16 cellular contexts compared by ENCODE assay signal in genomic region chr5:113319256-113320053, GRCh38.
DNase-seq lines count a peak whose midpoint lies in the region; ATAC-seq and TF ChIP-seq lines count a peak whose summit lies in the region.
"Had no signal": no experiment of that assay in that cellular context is flagged by ENCODE, and none has a peak within 500 bp of the region (broad histone marks: within the 10 kb centered on the region; RNA-seq: fewer than 3 reads in every experiment).

No MANE protein-coding gene starts in this region.

- H3K27me3 ChIP-seq in KMS-11 (ENCODE audit: insufficient read depth, low read depth) (no peaks in the 10 kb centered on the region), RWPE2 (ENCODE audit: insufficient read depth, poor library complexity, severe bottlenecking) (no peaks in the 10 kb centered on the region)

- H3K4me1 ChIP-seq in KMS-11 (ENCODE audit: low read depth, poor library complexity, severe bottlenecking) (peaks cover 37% of the 10 kb centered on the region), RWPE2 (ENCODE audit: insufficient read depth, poor library complexity, severe bottlenecking) (peaks cover 10% of the 10 kb centered on the region)

- no peaks in the 10 kb centered on the region for H3K79me2 ChIP-seq in KMS-11 (ENCODE audit: insufficient read depth, low read depth)

- H3K4me2 ChIP-seq in KMS-11, result peak overlapping the region; percentile 82; the same call in 1 of the 2 replicates

- H3K4me3 ChIP-seq in KMS-11 (IDR thresholded peaks at IDR 0.05; ENCODE audit: insufficient read depth, low read depth, low read length) (no peak overlapping the region), RWPE2 (ENCODE audit: severe bottlenecking) (no peak overlapping the region)
- H3K4me3 ChIP-seq: GM23248 had no signal

- no peak overlapping the region for H3K27ac Mint-ChIP-seq in osteocyte (ENCODE audit: unreplicated experiment)
- H3K27ac Mint-ChIP-seq: B cell; CD4-positive, alpha-beta T cell; IgD-negative memory B cell had no signal

- no peak overlapping the region for H3K9ac ChIP-seq in KMS-11
- H3K9ac ChIP-seq: GM23248 had no signal

- ATAC-seq in GM21515 (IDR thresholded peaks at IDR 0.05; ENCODE audit: unreplicated experiment), result peak; percentile 3
- peak; percentile 79 for ATAC-seq in RWPE2 (ENCODE audit: low read depth)
- peak; percentile 41 for ATAC-seq in esophagus mucosa
- ATAC-seq in GM21447 (IDR thresholded peaks at IDR 0.05; ENCODE audit: unreplicated experiment), result no peak
- ATAC-seq in GM21786 (IDR thresholded peaks at IDR 0.05; ENCODE audit: unreplicated experiment), result no peak
- ATAC-seq: HCT116 had no signal

- no peaks in the 10 kb centered on the region for H3K9me3 ChIP-seq in RWPE2 (ENCODE audit: severe bottlenecking)

- H3K36me3 ChIP-seq in KMS-11 (ENCODE audit: insufficient read depth), result no peaks in the 10 kb centered on the region
- no peaks in the 10 kb centered on the region for H3K36me3 ChIP-seq in RWPE2 (ENCODE audit: low read depth)

- DNase-seq in RWPE2 (ENCODE audit: low spot score), result no peak
- DNase-seq in activated CD4-positive, alpha-beta T cell treated with anti-CD3 and anti-CD28 coated beads for 48 hours, result no peak
- DNase-seq in osteocyte (ENCODE audit: extremely low spot score, unreplicated experiment), result no peak
- DNase-seq: C1 segment of cervical spinal cord; CD4-positive, alpha-beta T cell; DMS53; GF-D8; GM23248 had no signal

- no peaks in the 10 kb centered on the region for H3K36me3 Mint-ChIP-seq in osteocyte (ENCODE audit: unreplicated experiment)

- no peaks in the 10 kb centered on the region for H3K9me3 Mint-ChIP-seq in osteocyte (ENCODE audit: unreplicated experiment)
- H3K9me3 Mint-ChIP-seq: CD4-positive, alpha-beta T cell had no signal

- no peaks in the 10 kb centered on the region for H3K27me3 Mint-ChIP-seq in osteocyte (ENCODE audit: unreplicated experiment)
- H3K27me3 Mint-ChIP-seq: CD4-positive, alpha-beta T cell had no signal

- H2AFZ ChIP-seq in KMS-11 (ENCODE audit: low read depth), result no peak overlapping the region
- H2AFZ ChIP-seq: GM23248 had no signal

- no peaks in the 10 kb centered on the region for H3K4me1 Mint-ChIP-seq in osteocyte (ENCODE audit: unreplicated experiment)
- H3K4me1 Mint-ChIP-seq: B cell had no signal

- TF ChIP-seq CTCF in KMS-11 (conservative IDR thresholded peaks at IDR 0.05; ENCODE audit: low read depth, low read length) (no peak), RWPE2 (IDR thresholded peaks at IDR 0.05; ENCODE audit: poor library complexity, severe bottlenecking) (no peak), osteocyte (IDR thresholded peaks at IDR 0.05) (no peak)

- H3K27ac ChIP-seq in KMS-11 (no peak overlapping the region), RWPE2 (ENCODE audit: poor library complexity, severe bottlenecking) (no peak overlapping the region)
- H3K27ac ChIP-seq: GM23248 had no signal

- no peaks in the 10 kb centered on the region for H4K20me1 ChIP-seq in KMS-11 (ENCODE audit: insufficient read depth)

- no peak overlapping the region for H3K4me3 Mint-ChIP-seq in osteocyte (ENCODE audit: unreplicated experiment)
- H3K4me3 Mint-ChIP-seq: B cell; CD4-positive, alpha-beta T cell; IgD-negative memory B cell had no signal

Comparison
In these comparisons a context has a peak if more than half of its experiments do, and no peak if none do; other contexts are left out.
1. ATAC-seq: peak in GM21515 (single experiment), RWPE2 (single experiment) and esophagus mucosa (single experiment); none in GM21447 (single experiment) and GM21786 (single experiment).